7 cellular contexts compared by ENCODE assay signal in the genomic region with DNA sequence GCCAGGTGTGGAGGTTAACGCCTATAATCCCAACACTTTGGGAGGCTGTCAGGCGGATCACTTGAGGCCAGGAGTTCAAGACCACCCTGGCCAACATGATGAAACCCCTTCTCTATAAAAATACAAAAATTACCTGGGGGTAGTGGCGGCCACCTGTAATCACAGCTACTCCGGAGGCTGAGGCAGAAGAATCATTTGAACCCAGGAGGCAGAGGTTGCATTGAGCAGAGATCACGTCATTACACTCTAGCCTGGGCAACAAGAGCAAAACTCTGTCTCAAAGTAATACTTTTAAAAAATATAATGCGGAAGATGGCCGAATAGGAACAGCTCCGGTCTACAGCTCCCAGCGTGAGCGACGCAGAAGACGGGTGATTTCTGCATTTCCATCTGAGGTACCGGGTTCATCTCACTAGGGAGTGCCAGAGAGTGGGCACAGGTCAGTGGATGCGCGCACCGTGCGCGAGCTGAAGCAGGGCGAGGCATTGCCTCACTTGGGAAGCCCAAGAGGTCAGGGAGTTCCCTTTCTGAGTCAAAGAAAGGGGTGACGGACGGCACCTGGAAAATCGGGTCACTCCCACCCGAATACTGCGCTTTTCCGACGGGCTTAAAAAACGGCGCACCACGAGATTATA.
DNase-seq lines count a peak whose midpoint lies in the region; ATAC-seq, FAIRE-seq and TF ChIP-seq lines count a peak whose summit lies in the region.
"Not testable (repeated sequence)": the region's sequence is repeated elsewhere in the genome, so short reads cannot be mapped to it uniquely, and the experiment has no call there.

No MANE protein-coding gene starts in this region.

- H2AFZ ChIP-seq in HepG2 (ENCODE audit: low read length): not testable (repeated sequence)

- not testable (repeated sequence) for H3K27me3 ChIP-seq in HepG2 (ENCODE audit: control insufficient read depth in 1 of 2, insufficient read depth in 2 of 2, low read length in 2 of 2)

- H3K4me2 ChIP-seq in HepG2 (ENCODE audit: low read depth, low read length): 0 out of 2 replicates have a peak overlapping the region, but pooled peaks have one; percentile 27

- not testable (repeated sequence) for TF ChIP-seq POLR2A in HepG2 (IDR thresholded peaks at IDR 0.05; ENCODE audit: insufficient read depth in 1 of 2, low read depth in 2 of 2, low read length in 2 of 2)

- TF ChIP-seq EP300 in HepG2 (IDR thresholded peaks at IDR 0.05; ENCODE audit: low read depth in 2 of 2, low read length in 2 of 2); HepG2 (CRISPR knock-in tag; IDR thresholded peaks at IDR 0.05; ENCODE audit: borderline replicate concordance): not testable (repeated sequence)

- TF ChIP-seq CTCF in GM12864 (IDR thresholded peaks at IDR 0.05; ENCODE audit: low read depth, low read length, missing control alignments); VCaP (conservative IDR thresholded peaks at IDR 0.05); fibroblast of pulmonary artery (IDR thresholded peaks at IDR 0.05; ENCODE audit: low read length, missing control alignments): not testable (repeated sequence)
- TF ChIP-seq CTCF in HepG2 (CRISPR knock-in tag; IDR thresholded peaks at IDR 0.05) (0 out of 2 replicates have a peak, but pooled peaks have one; percentile 14), progenitor cell of endocrine pancreas (IDR thresholded peaks at IDR 0.05; ENCODE audit: unreplicated experiment) (peak; percentile 27)

- in situ Hi-C loops in HepG2 (cut with HindIII; ENCODE audit: extremely low pct_ligation_motif_present, low pct_unique_long_range_greater_than_20kb): not testable (repeated sequence)

- intact Hi-C loops in HepG2 (cut with micrococcal nuclease; ENCODE audit: unreplicated experiment): loop anchor here (10.0 kb wide), 1 partner anchor 1236 kb away; no protein-coding TSS in a partner anchor

- POLR2A ChIA-PET in HepG2 (lab: Yijun Ruan, JAX): not testable (repeated sequence)

- H3K79me2 ChIP-seq in HepG2 (ENCODE audit: insufficient read depth, low read length): not testable (repeated sequence)

- not testable (repeated sequence) for H3K36me3 ChIP-seq in HepG2 (replicated peaks in 1 of 2; ENCODE audit: control insufficient read depth in 1 of 2, insufficient read depth in 2 of 2, low read length in 2 of 2)

- not testable (repeated sequence) for H3K4me1 Mint-ChIP-seq in activated naive CD8-positive, alpha-beta T cell treated with anti-CD3 and anti-CD28 coated beads, Interleukin-2, amount 50 U/mL, for 24 hours; progenitor cell of endocrine pancreas (ENCODE audit: low read depth)

- TF ChIP-seq RAD21 in HepG2 (CRISPR knock-in tag; IDR thresholded peaks at IDR 0.05): not testable (repeated sequence)

- H3K4me3 ChIP-seq in GM12864 (ENCODE audit: low read depth, low read length): peak overlapping the region; percentile 30
- peak overlapping the region; percentile 32 for H3K4me3 ChIP-seq in fibroblast of pulmonary artery (replicated peaks; ENCODE audit: low read depth, low read length)
- H3K4me3 ChIP-seq in HepG2 (replicated peaks in 1 of 3; ENCODE audit: insufficient read depth in 1 of 3, low read depth in 2 of 3, low read length in 3 of 3): peak overlapping the region in 1 of 3 experiments; percentile 33; a peak in 2 of 6 replicates

- not testable (repeated sequence) for FAIRE-seq in HepG2 (lab: Jason Lieb, UNC)

- not testable (repeated sequence) for H3K9me3 Mint-ChIP-seq in activated naive CD8-positive, alpha-beta T cell treated with anti-CD3 and anti-CD28 coated beads, Interleukin-2, amount 50 U/mL, for 24 hours; progenitor cell of endocrine pancreas (ENCODE audit: low read depth)

- BruUV-seq in HepG2 (replicated peaks; lab: Mats Ljungman, UMichigan): not testable (repeated sequence)

- not testable (repeated sequence) for H3K9me3 ChIP-seq in HepG2 (ENCODE audit: low read length)

- H3K9ac ChIP-seq in HepG2 (ENCODE audit: insufficient read depth, low read depth, low read length): not testable (repeated sequence)

- H3K27me3 Mint-ChIP-seq in activated naive CD8-positive, alpha-beta T cell treated with anti-CD3 and anti-CD28 coated beads, Interleukin-2, amount 50 U/mL, for 24 hours; progenitor cell of endocrine pancreas: not testable (repeated sequence)

- not testable (repeated sequence) for ATAC-seq in activated naive CD8-positive, alpha-beta T cell treated with anti-CD3 and anti-CD28 coated beads, Interleukin-2, amount 50 U/mL, for 24 hours; HepG2

- CTCF ChIA-PET in HepG2 (lab: Yijun Ruan, JAX; ENCODE audit: low intra/inter-chr PET ratio, low total read pairs): not testable (repeated sequence)

- H3K4me3 Mint-ChIP-seq in activated naive CD8-positive, alpha-beta T cell treated with anti-CD3 and anti-CD28 coated beads, Interleukin-2, amount 50 U/mL, for 24 hours: peak overlapping the region; percentile 56
- peak overlapping the region; percentile 80 for H3K4me3 Mint-ChIP-seq in progenitor cell of endocrine pancreas (ENCODE audit: low read depth)

- not testable (repeated sequence) for H4K20me1 ChIP-seq in HepG2 (ENCODE audit: insufficient read depth, low read length)

- H3K36me3 Mint-ChIP-seq in activated naive CD8-positive, alpha-beta T cell treated with anti-CD3 and anti-CD28 coated beads, Interleukin-2, amount 50 U/mL, for 24 hours (ENCODE audit: low read depth); progenitor cell of endocrine pancreas (ENCODE audit: insufficient read depth): not testable (repeated sequence)

- H3K27ac Mint-ChIP-seq in activated naive CD8-positive, alpha-beta T cell treated with anti-CD3 and anti-CD28 coated beads, Interleukin-2, amount 50 U/mL, for 24 hours: not testable (repeated sequence)
- H3K27ac Mint-ChIP-seq in progenitor cell of endocrine pancreas: peak overlapping the region; percentile 89

- peak overlapping the region; percentile 71 for H3K27ac ChIP-seq in VCaP
- H3K27ac ChIP-seq in HepG2 (ENCODE audit: extremely low read length, insufficient read depth, low read length): not testable (repeated sequence)

- 77% methylated on average over 15 of the region's 29 CpGs for WGBS in HepG2 (ENCODE audit: low lambda C conversion rate)

- not testable (repeated sequence) for H3K4me1 ChIP-seq in HepG2 (ENCODE audit: insufficient read depth, low read length)

- DNase-seq in GM12864 (ENCODE audit: low read depth); activated naive CD8-positive, alpha-beta T cell treated with anti-CD3 and anti-CD28 coated beads, Interleukin-2, amount 50 U/mL, for 24 hours; fibroblast of pulmonary artery (ENCODE audit: low read depth); HepG2 (ENCODE audit: low spot score): not testable (repeated sequence)
- DNase-seq in NCI-H226 (peak; percentile 23), progenitor cell of endocrine pancreas (ENCODE audit: low spot score, unreplicated experiment) (peak; percentile 25)
